ENCODE assay signal across 8 cellular contexts in the genomic region with DNA sequence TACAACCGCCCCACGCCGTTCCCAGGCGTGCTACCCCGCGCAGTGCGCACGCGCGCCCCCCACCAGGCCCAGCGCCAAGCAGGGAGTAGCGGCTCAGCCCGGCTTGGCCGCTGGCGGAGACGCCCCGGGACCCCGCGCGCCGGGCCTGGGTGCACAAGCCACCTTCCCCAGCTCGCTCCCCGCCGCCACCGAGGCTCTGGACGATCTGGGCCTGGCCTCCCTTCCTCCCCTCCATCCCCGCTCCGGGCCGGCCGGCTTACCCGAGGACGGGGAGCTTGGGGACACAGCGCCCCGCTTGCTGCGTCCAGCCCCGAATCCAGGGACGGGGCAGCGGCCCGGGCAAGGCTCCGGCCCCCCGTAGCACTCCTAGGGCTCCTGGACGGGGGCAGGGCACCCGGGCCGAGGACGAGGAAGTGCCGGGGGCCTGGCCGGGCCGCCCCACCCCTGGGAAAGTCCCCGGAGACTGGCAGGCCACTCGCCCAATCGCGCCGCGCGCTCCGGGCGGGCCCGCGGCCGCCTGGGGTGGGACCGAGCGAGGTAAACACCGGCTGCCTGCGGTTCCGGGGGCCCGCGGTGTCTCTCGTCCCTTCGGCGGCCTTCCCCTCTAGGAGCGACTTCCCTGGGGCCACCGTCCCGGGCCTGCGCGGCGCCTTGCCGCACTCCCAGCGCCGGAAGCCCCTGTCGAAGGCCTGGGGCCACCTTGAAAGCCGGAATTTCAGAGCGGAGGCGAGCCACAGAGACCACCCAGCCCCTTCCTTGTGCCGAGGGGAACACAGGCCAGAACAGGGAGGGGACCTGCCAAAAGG. TPM values are rescaled to one million over a fixed set of nuclear protein-coding genes. Genes with fewer than 3 reads are reported as not detected.
DNase-seq lines count a peak whose midpoint lies in the region; ATAC-seq and TF ChIP-seq lines count a peak whose summit lies in the region.

A gene with protein sequence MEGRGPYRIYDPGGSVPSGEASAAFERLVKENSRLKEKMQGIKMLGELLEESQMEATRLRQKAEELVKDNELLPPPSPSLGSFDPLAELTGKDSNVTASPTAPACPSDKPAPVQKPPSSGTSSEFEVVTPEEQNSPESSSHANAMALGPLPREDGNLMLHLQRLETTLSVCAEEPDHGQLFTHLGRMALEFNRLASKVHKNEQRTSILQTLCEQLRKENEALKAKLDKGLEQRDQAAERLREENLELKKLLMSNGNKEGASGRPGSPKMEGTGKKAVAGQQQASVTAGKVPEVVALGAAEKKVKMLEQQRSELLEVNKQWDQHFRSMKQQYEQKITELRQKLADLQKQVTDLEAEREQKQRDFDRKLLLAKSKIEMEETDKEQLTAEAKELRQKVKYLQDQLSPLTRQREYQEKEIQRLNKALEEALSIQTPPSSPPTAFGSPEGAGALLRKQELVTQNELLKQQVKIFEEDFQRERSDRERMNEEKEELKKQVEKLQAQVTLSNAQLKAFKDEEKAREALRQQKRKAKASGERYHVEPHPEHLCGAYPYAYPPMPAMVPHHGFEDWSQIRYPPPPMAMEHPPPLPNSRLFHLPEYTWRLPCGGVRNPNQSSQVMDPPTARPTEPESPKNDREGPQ (minus strand): TSS at position 415 of the 806 bp plus-strand sequence. CDS start 15,939 bp downstream, outside the sequence.

- H3K27me3 ChIP-seq in DOHH2 (ENCODE audit: control insufficient read depth, low read length) (no peaks in the 10 kb centered on the region), RWPE2 (ENCODE audit: insufficient read depth, poor library complexity, severe bottlenecking) (no peaks in the 10 kb centered on the region)

- DNase-seq in KBM-7 (peak; percentile 94), RWPE2 (ENCODE audit: low spot score) (peak; percentile 93), fibroblast of mammary gland (ENCODE audit: low read depth) (peak; percentile 78), natural killer cell (peak; percentile 96)
- peak; percentile 88 for DNase-seq in stimulated activated naive CD4-positive, alpha-beta T cell treated with Interleukin-2 at 50 U/mL for 16 hours (lab: John Stamatoyannopoulos, UW)

- no peaks in the 10 kb centered on the region for H3K9me2 ChIP-seq in DOHH2 (replicated peaks; ENCODE audit: control insufficient read depth, low read length)

- H3F3A ChIP-seq in DOHH2 (ENCODE audit: control insufficient read depth, insufficient read depth) = peaks cover 3% of the 10 kb centered on the region; the same call in 1 of the 2 replicates

- TF ChIP-seq CTCF in DOHH2 (IDR thresholded peaks at IDR 0.05; ENCODE audit: low read depth, low read length, poor library complexity, severe bottlenecking) (peak; percentile 22), RWPE2 (IDR thresholded peaks at IDR 0.05; ENCODE audit: poor library complexity, severe bottlenecking) (peak; percentile 11), fibroblast of mammary gland (conservative IDR thresholded peaks at IDR 0.05; ENCODE audit: control insufficient read depth, insufficient read depth, low read depth, low read length) (no peak), natural killer cell (IDR thresholded peaks at IDR 0.05) (no peak)

- peaks cover 97% of the 10 kb centered on the region for H3K36me3 Mint-ChIP-seq in activated T-helper 17 cell treated with anti-CD3 and anti-CD28 coated beads, Interleukin-2, amount 50 U/mL, for 72 hours (ENCODE audit: low read depth)
- H3K36me3 Mint-ChIP-seq in natural killer cell = no peaks in the 10 kb centered on the region

- peaks cover 4% of the 10 kb centered on the region; the same call in 1 of the 2 replicates for H4K20me1 ChIP-seq in DOHH2 (ENCODE audit: control insufficient read depth, insufficient read depth, low read depth, low read length)

- peaks cover 65% of the 10 kb centered on the region for H3K79me2 ChIP-seq in DOHH2 (ENCODE audit: control insufficient read depth, low read length)

- peaks cover 60% of the 10 kb centered on the region for H3K4me1 ChIP-seq in DOHH2 (ENCODE audit: control insufficient read depth, low read length)
- peaks cover 65% of the 10 kb centered on the region for H3K4me1 ChIP-seq in RWPE2 (ENCODE audit: insufficient read depth, poor library complexity, severe bottlenecking)

- peak within 1 kb of the TSS; percentile 88 for H3K4me3 Mint-ChIP-seq in activated T-helper 17 cell treated with anti-CD3 and anti-CD28 coated beads, Interleukin-2, amount 50 U/mL, for 72 hours
- peak within 1 kb of the TSS; percentile 93 for H3K4me3 Mint-ChIP-seq in natural killer cell

- H3K9me3 Mint-ChIP-seq in activated T-helper 17 cell treated with anti-CD3 and anti-CD28 coated beads, Interleukin-2, amount 50 U/mL, for 72 hours = no peaks in the 10 kb centered on the region
- H3K9me3 Mint-ChIP-seq in natural killer cell = no peaks in the 10 kb centered on the region

- H3K27me3 Mint-ChIP-seq in activated T-helper 17 cell treated with anti-CD3 and anti-CD28 coated beads, Interleukin-2, amount 50 U/mL, for 72 hours = no peaks in the 10 kb centered on the region
- H3K27me3 Mint-ChIP-seq in natural killer cell (ENCODE audit: low read depth in 2 of 2) = no peaks in the 10 kb centered on the region

- peak within 1 kb of the TSS; percentile 73 for H3K4me2 ChIP-seq in DOHH2 (ENCODE audit: low read length)

- H3K36me3 ChIP-seq in DOHH2 (ENCODE audit: control insufficient read depth, low read length) (peaks cover 34% of the 10 kb centered on the region), RWPE2 (ENCODE audit: low read depth) (peaks cover 36% of the 10 kb centered on the region)

- H3K4me3 ChIP-seq in DOHH2 (ENCODE audit: low read length) (peak within 1 kb of the TSS; percentile 74), RWPE2 (ENCODE audit: severe bottlenecking) (peak within 1 kb of the TSS; percentile 82), fibroblast of mammary gland (ENCODE audit: control insufficient read depth, low read depth, low read length) (peak within 1 kb of the TSS; percentile 80)

- ATAC-seq in GM21723 (IDR thresholded peaks at IDR 0.05; ENCODE audit: unreplicated experiment) = peak; percentile 72
- peak; percentile 78 for ATAC-seq in RWPE2 (ENCODE audit: low read depth)
- ATAC-seq in activated T-helper 17 cell treated with anti-CD3 and anti-CD28 coated beads, Interleukin-2, amount 50 U/mL, for 72 hours (replicated peaks) = peak; percentile 69
- peak; percentile 88 to 97 (median 92) for ATAC-seq in natural killer cell

- peak within 1 kb of the TSS; percentile 96 for H3K27ac Mint-ChIP-seq in activated T-helper 17 cell treated with anti-CD3 and anti-CD28 coated beads, Interleukin-2, amount 50 U/mL, for 72 hours
- H3K27ac Mint-ChIP-seq in natural killer cell = peak within 1 kb of the TSS; percentile 93 to 95

- peaks cover 38% of the 10 kb centered on the region for H3K4me1 Mint-ChIP-seq in activated T-helper 17 cell treated with anti-CD3 and anti-CD28 coated beads, Interleukin-2, amount 50 U/mL, for 72 hours
- H3K4me1 Mint-ChIP-seq in natural killer cell = peaks cover 52 to 54% of the 10 kb centered on the region in 2 donors

- no peaks in the 10 kb centered on the region for H3K9me3 ChIP-seq in DOHH2 (ENCODE audit: control insufficient read depth, insufficient read depth, low read length)
- H3K9me3 ChIP-seq in RWPE2 (ENCODE audit: severe bottlenecking) = no peaks in the 10 kb centered on the region

- intact Hi-C loops in natural killer cell (cut with micrococcal nuclease) = loop anchor here (1.0 kb wide), 2 partner anchors 13 to 17 kb away; no protein-coding TSS in a partner anchor

- in situ Hi-C loops in KBM-7 (cut with MboI; ENCODE audit: low pct_unique_long_range_greater_than_20kb, low sequenced_read_pairs) = no loop called here

- peak within 1 kb of the TSS; percentile 82 for H3K27ac ChIP-seq in DOHH2 (ENCODE audit: low read depth, low read length)
- peak within 1 kb of the TSS; percentile 84 for H3K27ac ChIP-seq in RWPE2 (ENCODE audit: poor library complexity, severe bottlenecking)

RNA-seq across cellular contexts. Expression of the gene that starts here (rescaled TPM):
- total RNA-seq in activated T-helper 17 cell treated with anti-CD3 and anti-CD28 coated beads, Interleukin-2, amount 50 U/mL, for 72 hours = 100 to 1,000 TPM; 316 to 609 TPM
- total RNA-seq in natural killer cell = 100 to 1,000 TPM; 140 to 180 (median 153) TPM

Comparison
In these comparisons a context has a peak if more than half of its experiments do, and no peak if none do; other contexts are left out.
1. Peak in every context shown above with its lines: DNase-seq, ATAC-seq, H3K4me3 ChIP-seq and H3K27ac ChIP-seq.
2. CTCF ChIP-seq: peak in DOHH2 (single experiment) and RWPE2 (single experiment); none in fibroblast of mammary gland (single experiment) and natural killer cell (single experiment).